ENCODE assay signal across 1 cellular context in the genomic region with DNA sequence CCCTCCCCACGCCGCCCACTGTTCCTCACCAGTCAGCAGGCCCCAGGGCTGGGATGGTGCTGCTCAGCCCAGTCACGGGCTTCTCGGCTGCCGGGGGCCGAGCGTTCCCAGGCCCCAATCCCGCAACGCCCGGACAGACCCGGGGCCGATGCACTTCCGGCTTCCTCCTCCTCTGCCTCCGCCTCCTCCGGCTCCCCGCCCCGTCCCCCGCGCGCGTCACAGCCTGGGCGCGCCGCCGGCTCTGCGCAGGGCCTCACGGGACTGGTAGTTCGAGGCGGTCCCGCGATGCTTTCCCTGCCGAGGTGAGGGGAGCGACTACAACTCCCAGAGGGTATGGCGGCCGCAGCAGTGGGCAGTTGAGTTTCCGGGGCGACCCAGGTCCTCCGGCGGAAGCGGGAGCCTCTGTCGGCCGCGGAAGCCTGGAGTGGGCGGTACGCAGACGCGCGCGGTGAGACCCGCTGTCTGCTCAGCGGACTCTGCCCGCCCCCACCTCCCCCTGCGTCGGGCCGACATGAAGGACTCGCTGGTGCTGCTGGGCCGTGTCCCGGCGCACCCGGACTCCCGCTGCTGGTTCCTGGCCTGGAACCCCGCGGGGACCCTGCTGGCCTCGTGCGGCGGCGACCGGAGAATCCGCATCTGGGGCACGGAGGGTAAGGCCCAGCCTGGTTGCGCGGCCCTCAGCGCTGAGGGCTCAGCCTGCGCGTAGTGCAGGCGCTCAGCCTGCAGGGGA.
TF ChIP-seq lines count a peak whose summit lies in the region.

A gene (plus strand): TSS at position 386 of the 730 bp plus-strand sequence. CDS start 126 bp downstream, at position 512.
A gene with protein sequence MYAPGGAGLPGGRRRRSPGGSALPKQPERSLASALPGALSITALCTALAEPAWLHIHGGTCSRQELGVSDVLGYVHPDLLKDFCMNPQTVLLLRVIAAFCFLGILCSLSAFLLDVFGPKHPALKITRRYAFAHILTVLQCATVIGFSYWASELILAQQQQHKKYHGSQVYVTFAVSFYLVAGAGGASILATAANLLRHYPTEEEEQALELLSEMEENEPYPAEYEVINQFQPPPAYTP (minus strand): TSS at position 158 of the 730 bp plus-strand sequence. CDS start 616 bp downstream, outside the sequence.

TF ChIP-seq in HCT116, 20 proteins besides CTCF, POLR2A, EP300 and RAD21 (continued from another document):
- TF ChIP-seq EZH2 (IDR thresholded peaks at IDR 0.05) (no peak), SRF (IDR thresholded peaks at IDR 0.05; ENCODE audit: low read depth) (peak; percentile 83; the same call in 1 of the 2 replicates), SIN3A (IDR thresholded peaks at IDR 0.05; ENCODE audit: low read depth) (peak; percentile 86), CEBPB (IDR thresholded peaks at IDR 0.05; ENCODE audit: low read depth) (no peak), POLR2AphosphoS5 (IDR thresholded peaks at IDR 0.05; ENCODE audit: low read depth, low read length) (peak; percentile 86), YY1 (IDR thresholded peaks at IDR 0.05; ENCODE audit: extremely low read depth, insufficient replicate concordance, low read depth, low read length) (peak; percentile 75), TCF7L2 (IDR thresholded peaks at IDR 0.05; ENCODE audit: borderline replicate concordance, extremely low read depth, insufficient read depth, insufficient read length) (peak; percentile 3), JUND (IDR thresholded peaks at IDR 0.05) (no peak), ZFX (IDR thresholded peaks at IDR 0.05) (peak; percentile 89), ZNF274 (IDR thresholded peaks at IDR 0.05; ENCODE audit: low read depth, low read length) (no peak), FOSL1 (IDR thresholded peaks at IDR 0.05; ENCODE audit: low read depth) (no peak)
- TF ChIP-seq, protein P1, sequence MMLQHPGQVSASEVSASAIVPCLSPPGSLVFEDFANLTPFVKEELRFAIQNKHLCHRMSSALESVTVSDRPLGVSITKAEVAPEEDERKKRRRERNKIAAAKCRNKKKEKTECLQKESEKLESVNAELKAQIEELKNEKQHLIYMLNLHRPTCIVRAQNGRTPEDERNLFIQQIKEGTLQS (IDR thresholded peaks at IDR 0.05): no peak
- TF ChIP-seq, protein P2, sequence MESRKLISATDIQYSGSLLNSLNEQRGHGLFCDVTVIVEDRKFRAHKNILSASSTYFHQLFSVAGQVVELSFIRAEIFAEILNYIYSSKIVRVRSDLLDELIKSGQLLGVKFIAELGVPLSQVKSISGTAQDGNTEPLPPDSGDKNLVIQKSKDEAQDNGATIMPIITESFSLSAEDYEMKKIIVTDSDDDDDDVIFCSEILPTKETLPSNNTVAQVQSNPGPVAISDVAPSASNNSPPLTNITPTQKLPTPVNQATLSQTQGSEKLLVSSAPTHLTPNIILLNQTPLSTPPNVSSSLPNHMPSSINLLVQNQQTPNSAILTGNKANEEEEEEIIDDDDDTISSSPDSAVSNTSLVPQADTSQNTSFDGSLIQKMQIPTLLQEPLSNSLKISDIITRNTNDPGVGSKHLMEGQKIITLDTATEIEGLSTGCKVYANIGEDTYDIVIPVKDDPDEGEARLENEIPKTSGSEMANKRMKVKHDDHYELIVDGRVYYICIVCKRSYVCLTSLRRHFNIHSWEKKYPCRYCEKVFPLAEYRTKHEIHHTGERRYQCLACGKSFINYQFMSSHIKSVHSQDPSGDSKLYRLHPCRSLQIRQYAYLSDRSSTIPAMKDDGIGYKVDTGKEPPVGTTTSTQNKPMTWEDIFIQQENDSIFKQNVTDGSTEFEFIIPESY (IDR thresholded peaks at IDR 0.05; ENCODE audit: extremely low read depth, insufficient replicate concordance, low read length): peak; percentile 95
- TF ChIP-seq, protein P3, sequence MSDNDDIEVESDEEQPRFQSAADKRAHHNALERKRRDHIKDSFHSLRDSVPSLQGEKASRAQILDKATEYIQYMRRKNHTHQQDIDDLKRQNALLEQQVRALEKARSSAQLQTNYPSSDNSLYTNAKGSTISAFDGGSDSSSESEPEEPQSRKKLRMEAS (IDR thresholded peaks at IDR 0.05): peak; percentile 84
